16 cellular contexts compared by ENCODE assay signal in genomic region chr3:37247398-37248114, GRCh38. TPM values are rescaled to one million over a fixed set of nuclear protein-coding genes. Genes with fewer than 3 reads are reported as not detected.
DNase-seq lines count a peak whose midpoint lies in the region; ATAC-seq and TF ChIP-seq lines count a peak whose summit lies in the region.
"Had no signal": no experiment of that assay in that cellular context is flagged by ENCODE, and none has a peak within 500 bp of the region (broad histone marks: within the 10 kb centered on the region; RNA-seq: fewer than 3 reads in every experiment).

No MANE protein-coding gene starts in this region.

- H3K4me2 ChIP-seq in H9 (ENCODE audit: insufficient read depth, insufficient read length, low read length) (no peak overlapping the region), trophoblast cell (ENCODE audit: low read length) (no peak overlapping the region)

- H3K4me3 Mint-ChIP-seq in CD4-positive, alpha-beta T cell, result peak overlapping the region; percentile 53
- no peak overlapping the region for H3K4me3 Mint-ChIP-seq in H9
- H3K4me3 Mint-ChIP-seq in brain, result peak overlapping the region in 4 of 5 experiments; percentile 13 to 62 (median 24)
- H3K4me3 Mint-ChIP-seq: CD8-positive, alpha-beta T cell had no signal

- no peak overlapping the region for H3K4me3 ChIP-seq in trophoblast cell (ENCODE audit: low read depth, low read length)

- H4K91ac ChIP-seq in H9 (ENCODE audit: insufficient read length, low read depth, low read length), result no peak overlapping the region
- H4K91ac ChIP-seq in trophoblast cell (ENCODE audit: low read depth, low read length), result no peak overlapping the region

- H2BK15ac ChIP-seq in H9 (ENCODE audit: low read depth, low read length), result no peak overlapping the region

- no peak for TF ChIP-seq CTCF in CD4-positive, alpha-beta T cell (IDR thresholded peaks at IDR 0.05)
- TF ChIP-seq CTCF in H9 (conservative IDR thresholded peaks at IDR 0.05) (no peak), brain (conservative IDR thresholded peaks at IDR 0.05) (no peak), omental fat pad (IDR thresholded peaks at IDR 0.05) (no peak)

- no peaks in the 10 kb centered on the region for H3K27me3 Mint-ChIP-seq in CD4-positive, alpha-beta T cell
- H3K27me3 Mint-ChIP-seq in H9 (ENCODE audit: low read depth), result no peaks in the 10 kb centered on the region
- peaks cover 17% of the 10 kb centered on the region for H3K27me3 Mint-ChIP-seq in brain
- H3K27me3 Mint-ChIP-seq: IgD-negative memory B cell had no signal

- no peaks in the 10 kb centered on the region for H3K79me1 ChIP-seq in H9 (ENCODE audit: insufficient read depth, low read depth, low read length, poor library complexity, severe bottlenecking)
- H3K79me1 ChIP-seq in trophoblast cell (ENCODE audit: low read length), result peaks cover 13% of the 10 kb centered on the region

- H3K4ac ChIP-seq in H9 (ENCODE audit: low read depth, low read length) (no peak overlapping the region), trophoblast cell (ENCODE audit: low read depth, low read length) (peak overlapping the region; percentile 68)

- no peak overlapping the region for H4K12ac ChIP-seq in trophoblast cell (ENCODE audit: low read depth, low read length)

- H3K23me2 ChIP-seq in H9 (ENCODE audit: insufficient read length, low read depth, low read length, poor library complexity, severe bottlenecking), result peaks cover 7% of the 10 kb centered on the region

- H3K36me3 Mint-ChIP-seq in CD4-positive, alpha-beta T cell (ENCODE audit: low read depth), result peaks cover 54% of the 10 kb centered on the region
- H3K36me3 Mint-ChIP-seq in H9 (ENCODE audit: insufficient read depth in 1 of 3, low read depth in 3 of 3) (peaks cover 2 to 17% (median 14%) of the 10 kb centered on the region in 3 experiments; a peak in 6 of 7 replicates), brain (peaks cover 26% of the 10 kb centered on the region)

- no peak overlapping the region for H3K9ac ChIP-seq in H9 (ENCODE audit: extremely low read depth, insufficient read length, low read length)
- no peak overlapping the region for H3K9ac ChIP-seq in trophoblast cell (ENCODE audit: low read length)

- no peak overlapping the region for H3K56ac ChIP-seq in H9 (ENCODE audit: insufficient read length, low read depth, low read length)

- H3K4me1 Mint-ChIP-seq in CD4-positive, alpha-beta T cell (ENCODE audit: low read depth), result peaks cover 87% of the 10 kb centered on the region
- H3K4me1 Mint-ChIP-seq in H9 (peaks cover 17 to 18% of the 10 kb centered on the region in 2 experiments), brain (peaks cover 73% of the 10 kb centered on the region)

- no peaks in the 10 kb centered on the region for H4K20me1 ChIP-seq in H9 (ENCODE audit: control insufficient read depth, insufficient read depth, insufficient read length)

- H2BK12ac ChIP-seq in H9 (ENCODE audit: insufficient read length, low read depth, low read length) (no peak overlapping the region), trophoblast cell (ENCODE audit: low read length) (no peak overlapping the region)

- H3K14ac ChIP-seq in H9 (ENCODE audit: insufficient read depth, low read length) (no peak overlapping the region), trophoblast cell (ENCODE audit: low read length) (no peak overlapping the region)

- H3K18ac ChIP-seq in H9 (ENCODE audit: insufficient read length, low read depth, low read length) (no peak overlapping the region), trophoblast cell (ENCODE audit: low read length) (no peak overlapping the region)

- H2AFZ ChIP-seq in H9 (ENCODE audit: low read length) (no peak overlapping the region), trophoblast cell (ENCODE audit: insufficient read depth, low read length, poor library complexity) (no peak overlapping the region)

- H3K4me1 ChIP-seq in H9 (ENCODE audit: insufficient read depth, low read length), result no peaks in the 10 kb centered on the region
- peaks cover 2 to 5% of the 10 kb centered on the region in 2 experiments for H3K4me1 ChIP-seq in trophoblast cell (ENCODE audit: control insufficient read depth in 1 of 2, insufficient read depth in 2 of 2, low read length in 2 of 2)

- H2BK5ac ChIP-seq in H9 (ENCODE audit: insufficient read length, low read length), result no peak overlapping the region
- no peak overlapping the region for H2BK5ac ChIP-seq in trophoblast cell (ENCODE audit: low read depth, low read length, poor library complexity)

- no peaks in the 10 kb centered on the region for H3K9me3 Mint-ChIP-seq in CD4-positive, alpha-beta T cell
- H3K9me3 Mint-ChIP-seq in H9 (no peaks in the 10 kb centered on the region), brain (no peaks in the 10 kb centered on the region)
- H3K9me3 Mint-ChIP-seq: CD8-positive, alpha-beta T cell; IgD-negative memory B cell had no signal

- H3K27ac ChIP-seq in CD4-positive, alpha-beta T cell (ENCODE audit: low read depth, low read length), result no peak overlapping the region
- H3K27ac ChIP-seq in H9 (ENCODE audit: insufficient read length, low read depth, low read length) (no peak overlapping the region), trophoblast cell (ENCODE audit: low read depth, low read length) (no peak overlapping the region)

- peaks cover 3 to 4% of the 10 kb centered on the region in 2 experiments for H3K36me3 ChIP-seq in trophoblast cell (ENCODE audit: control insufficient read depth in 1 of 2, insufficient read depth in 2 of 2, low read length in 2 of 2)

- no peak for ATAC-seq in CD4-positive, alpha-beta T cell (ENCODE audit: poor library complexity)
- no peak for ATAC-seq in omental fat pad (ENCODE audit: low FRiP score)
- no peak for ATAC-seq in HG02938 (IDR thresholded peaks at IDR 0.05; ENCODE audit: unreplicated experiment)
- ATAC-seq in GM19395 (IDR thresholded peaks at IDR 0.05; ENCODE audit: unreplicated experiment), result no peak
- ATAC-seq: CD8-positive, alpha-beta T cell had no signal

- no peak for DNase-seq in CD4-positive, alpha-beta T cell
- DNase-seq in H9, result no peak
- peak; percentile 51 to 70 for DNase-seq in trophoblast cell
- DNase-seq in omental fat pad (ENCODE audit: low spot score), result no peak
- no peak for DNase-seq in HT-29 (ENCODE audit: low spot score)
- DNase-seq: ACHN; CD8-positive, alpha-beta T cell; NCI-H146; NCI-H2107; NCI-H226; NCI-H526; NK-92 treated with Interleukin-12 subunit alpha and Interleukin-12 subunit beta, amount 100 ng/mL, for 24 hours had no signal

- H2BK20ac ChIP-seq in H9 (ENCODE audit: low read depth, low read length, poor library complexity, severe bottlenecking), result no peak overlapping the region

- H4K8ac ChIP-seq in H9 (replicated peaks; ENCODE audit: insufficient read length, low read depth, low read length) (no peak overlapping the region), trophoblast cell (ENCODE audit: low read depth, low read length) (no peak overlapping the region)

- no peak overlapping the region for H2AK5ac ChIP-seq in H9 (ENCODE audit: insufficient read length, low read length)
- H2AK5ac ChIP-seq in trophoblast cell (ENCODE audit: low read length), result no peak overlapping the region

- CTCF ChIA-PET in CD4-positive, alpha-beta T cell (lab: Charles Lee), result no interaction called here

- no peak overlapping the region for H3T11ph ChIP-seq in H9 (ENCODE audit: low read length)

- no peak overlapping the region for H3K27ac Mint-ChIP-seq in CD4-positive, alpha-beta T cell
- no peak overlapping the region for H3K27ac Mint-ChIP-seq in H9
- peak overlapping the region in 2 of 5 experiments; percentile 6 to 48 for H3K27ac Mint-ChIP-seq in brain
- H3K27ac Mint-ChIP-seq: CD8-positive, alpha-beta T cell had no signal

- POLR2A ChIA-PET in CD4-positive, alpha-beta T cell (lab: Charles Lee), result no interaction called here

- WGBS in H9 (ENCODE audit: extremely low coverage, insufficient read length, low lambda C conversion rate), result no CpG with 5 or more reads among the region's 3 CpGs
- WGBS in trophoblast cell (ENCODE audit: extremely low coverage, insufficient coverage, insufficient read length), result no CpG with 5 or more reads among the region's 3 CpGs

- H3K9me3 ChIP-seq in CD4-positive, alpha-beta T cell (ENCODE audit: control insufficient read depth, low read length), result no peaks in the 10 kb centered on the region
- H3K9me3 ChIP-seq in H9 (ENCODE audit: control insufficient read depth, low read depth, low read length), result no peaks in the 10 kb centered on the region
- H3K9me3 ChIP-seq in trophoblast cell (ENCODE audit: insufficient read depth, low read depth, low read length), result no peaks in the 10 kb centered on the region

- peak overlapping the region; percentile 71 for H3K23ac ChIP-seq in H9 (ENCODE audit: insufficient read length, low read depth, low read length)
- no peak overlapping the region for H3K23ac ChIP-seq in trophoblast cell (ENCODE audit: low read length)

- peaks cover 20% of the 10 kb centered on the region; the same call in 1 of the 2 replicates for H3K79me2 ChIP-seq in H9 (ENCODE audit: insufficient read depth, low read length)
- H3K79me2 ChIP-seq in trophoblast cell (ENCODE audit: control insufficient read depth, insufficient read depth, low read length, poor library complexity), result peaks cover 13% of the 10 kb centered on the region

- H4K5ac ChIP-seq in H9 (ENCODE audit: insufficient read length, low read depth, low read length), result no peak overlapping the region

- H3K27me3 ChIP-seq in CD4-positive, alpha-beta T cell (ENCODE audit: control insufficient read depth, insufficient read depth, low read length), result no peaks in the 10 kb centered on the region
- H3K27me3 ChIP-seq in H9 (ENCODE audit: insufficient read depth, low read length) (no peaks in the 10 kb centered on the region), trophoblast cell (ENCODE audit: insufficient read depth, low read length) (no peaks in the 10 kb centered on the region)

- H2BK120ac ChIP-seq in H9 (ENCODE audit: low read depth, low read length, poor library complexity, severe bottlenecking), result no peak overlapping the region
- H2BK120ac ChIP-seq in trophoblast cell (ENCODE audit: insufficient read depth, low read length, poor library complexity), result no peak overlapping the region

- intact Hi-C loops in CD4-positive, alpha-beta T cell (cut with DNase I, micrococcal nuclease), result no loop called here

RNA-seq across cellular contexts. Expression of gene GOLGA4, which starts 4.5 kb away (rescaled TPM):
- 10 to 100 TPM; 50.2 TPM for total RNA-seq in CD4-positive, alpha-beta T cell
- total RNA-seq in H9 (2021), result 48.2 and 49.0 TPM in 2 replicates
- polyA plus RNA-seq in brain (ENCODE audit: insufficient read depth, low read depth, low replicate concordance), result 3.1 TPM
- polyA plus RNA-seq in trophoblast cell (2013), result 115 TPM in 2 replicates
- total RNA-seq in omental fat pad, result 100 to 1,000 TPM in 3 of 4 donors, 10 to 100 TPM in 1; 89.7 to 136 (median 108) TPM
- total RNA-seq in HT-29 (2014; rRNA removed; shearing (Covaris generic)), result 21.5 and 40.4 TPM in 2 replicates

Comparison
In these comparisons a context has a peak if more than half of its experiments do, and no peak if none do; other contexts are left out.
1. DNase-seq: peak in trophoblast cell (2 of 2); none in CD4-positive, alpha-beta T cell (0 of 10), H9 (single experiment), omental fat pad (single experiment) and HT-29 (single experiment).
2. H3K4me3 Mint-ChIP-seq: peak in CD4-positive, alpha-beta T cell (single experiment) and brain (4 of 5); none in H9 (0 of 2).